In the genomic region with DNA sequence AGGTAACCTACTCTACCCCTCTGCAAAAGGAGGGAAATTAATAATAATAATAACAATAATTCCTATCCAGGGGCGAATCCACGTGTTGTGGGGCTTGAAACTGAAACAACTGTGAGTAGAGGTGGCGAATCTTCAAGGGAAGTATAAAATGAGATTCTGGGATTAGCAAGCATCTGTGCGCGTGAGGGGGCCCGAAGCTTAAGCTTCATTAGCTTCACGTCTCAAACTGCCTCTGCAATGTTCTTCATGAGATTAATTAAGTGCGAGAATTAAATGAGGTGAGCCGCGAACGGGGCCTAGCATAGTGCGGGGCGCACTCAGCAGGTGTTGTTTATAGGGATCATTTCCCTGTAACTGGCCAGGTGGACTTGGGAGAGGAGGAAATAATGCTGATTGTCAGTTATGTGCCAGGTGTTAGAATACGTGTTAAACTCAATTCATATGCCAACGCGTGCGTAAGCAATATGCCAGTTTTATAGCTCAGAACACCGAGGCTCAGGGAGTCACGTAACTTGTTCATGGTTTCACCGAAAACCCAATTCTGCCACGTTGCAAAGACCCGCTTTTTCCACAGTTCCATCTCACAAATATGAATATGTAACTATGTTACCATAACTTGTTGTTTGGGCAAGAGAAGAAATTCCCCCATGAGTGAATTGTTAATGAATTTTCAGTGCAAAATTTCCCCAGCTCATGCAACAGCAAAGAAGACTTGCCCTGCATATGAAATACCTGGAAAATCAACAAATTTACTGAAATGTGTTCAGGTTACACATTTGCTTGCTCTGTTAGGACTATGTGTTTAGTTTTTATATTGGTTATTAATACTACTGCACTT, we compare ENCODE assay signal across 8 cellular contexts. TPM values are rescaled to one million over a fixed set of nuclear protein-coding genes. Genes with fewer than 3 reads are reported as not detected.
DNase-seq lines count a peak whose midpoint lies in the region; ATAC-seq and TF ChIP-seq lines count a peak whose summit lies in the region.

No MANE protein-coding gene starts in this region.

- H3K27ac ChIP-seq in gastroesophageal sphincter, result peak overlapping the region in 1 of 4 donors; percentile 78
- H3K27ac ChIP-seq in skeletal muscle tissue (ENCODE audit: low read depth, low read length), result no peak overlapping the region

- WGBS in gastroesophageal sphincter (ENCODE audit: low coverage in 1 of 2), 2 donors, result 30 to 49% methylated on average over 16 to 22 of the region's 22 CpGs

- no peak for TF ChIP-seq POLR2A in gastroesophageal sphincter (IDR thresholded peaks at IDR 0.05)

- no peak for ATAC-seq in gastroesophageal sphincter

- H3K9ac ChIP-seq in skeletal muscle tissue (ENCODE audit: low read depth in 1 of 3, low read length in 3 of 3), result peak overlapping the region; percentile 7 to 67 (median 62)

- TF ChIP-seq CTCF in HFF-Myc (IDR thresholded peaks at IDR 0.05; ENCODE audit: low read depth, low read length, missing control alignments) (no peak), WI38 (IDR thresholded peaks at IDR 0.05; ENCODE audit: low read depth, low read length) (no peak), gastroesophageal sphincter (IDR thresholded peaks at IDR 0.05) (no peak)

- no peaks in the 10 kb centered on the region for H3K9me3 ChIP-seq in gastroesophageal sphincter
- no peaks in the 10 kb centered on the region for H3K9me3 ChIP-seq in skeletal muscle tissue (ENCODE audit: control insufficient read depth in 3 of 3, low read length in 3 of 3)

- H3K36me3 ChIP-seq in gastroesophageal sphincter (no peaks in the 10 kb centered on the region), skeletal muscle tissue (ENCODE audit: control insufficient read depth in 3 of 3, insufficient read depth in 3 of 3, low read length in 3 of 3) (no peaks in the 10 kb centered on the region)

- TF ChIP-seq EP300 in gastroesophageal sphincter (IDR thresholded peaks at IDR 0.05), result no peak

- H3K4me1 ChIP-seq in gastroesophageal sphincter, result peaks cover 0 to 27% (median 0%) of the 10 kb centered on the region in 3 donors
- peaks cover 0 to 14% (median 8%) of the 10 kb centered on the region in 3 donors for H3K4me1 ChIP-seq in skeletal muscle tissue (ENCODE audit: control insufficient read depth in 3 of 3, insufficient read depth in 3 of 3, low read length in 3 of 3)

- peaks cover 68% of the 10 kb centered on the region for H3K27me3 ChIP-seq in gastroesophageal sphincter
- H3K27me3 ChIP-seq in skeletal muscle tissue (ENCODE audit: control insufficient read depth in 3 of 3, insufficient read depth in 3 of 3, low read length in 3 of 3), result peaks cover 5 to 26% (median 16%) of the 10 kb centered on the region in 3 donors

- DNase-seq in DMS53 (lab: John Stamatoyannopoulos, UW), result peak; percentile 80
- DNase-seq in HFF-Myc (ENCODE audit: extremely low read depth, low read depth), result no peak
- no peak for DNase-seq in GM19238 (ENCODE audit: insufficient read length, low spot score)
- DNase-seq in middle frontal gyrus (ENCODE audit: extremely low spot score, low spot score), result no peak
- DNase-seq in GF-D8 (lab: John Stamatoyannopoulos, UW), result no peak

- H3K4me3 ChIP-seq in HFF-Myc (replicated peaks; ENCODE audit: low read depth, low read length) (peak overlapping the region; percentile 49), WI38 (ENCODE audit: low read depth, low read length) (peak overlapping the region; percentile 55), gastroesophageal sphincter (peak overlapping the region; percentile 63), skeletal muscle tissue (ENCODE audit: low read length in 3 of 3) (peak overlapping the region; percentile 76)

RNA-seq across cellular contexts. Expression of a gene that starts 30.3 kb away (rescaled TPM):
- total RNA-seq in gastroesophageal sphincter (100 to 1,000 TPM; 102 to 123 (median 116) TPM), skeletal muscle tissue (71.5 TPM)

RNA-seq across cellular contexts. Expression of a gene that starts 57.0 kb away (rescaled TPM):
- total RNA-seq in gastroesophageal sphincter (10 to 100 TPM; 13.2 to 26.3 (median 17.5) TPM), skeletal muscle tissue (58.5 TPM)
